ENCODE assay signal across 15 cellular contexts in the genomic region with DNA sequence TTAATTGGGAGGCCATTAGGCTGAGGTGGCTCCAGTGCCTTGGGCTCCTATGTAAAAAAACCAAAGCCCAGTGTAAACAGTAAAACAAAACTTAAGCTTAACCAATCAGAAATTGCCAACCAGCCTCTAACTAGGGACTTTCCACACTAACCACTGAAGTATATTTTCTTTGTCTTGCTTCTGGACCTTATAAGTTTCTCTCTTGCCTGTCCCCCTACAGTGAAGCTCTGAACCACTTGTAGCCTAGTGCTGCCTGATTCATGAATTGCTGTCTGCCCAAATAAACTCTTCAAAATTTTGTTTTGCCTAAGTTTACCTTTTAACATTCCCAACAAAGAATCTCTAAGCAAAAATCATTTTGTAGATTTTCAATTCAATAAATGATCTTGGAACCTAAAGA. TPM values are rescaled to one million over a fixed set of nuclear protein-coding genes. Genes with fewer than 3 reads are reported as not detected.
DNase-seq lines count a peak whose midpoint lies in the region; ATAC-seq lines count a peak whose summit lies in the region.
"Had no signal": no experiment of that assay in that cellular context is flagged by ENCODE, and none has a peak within 500 bp of the region (broad histone marks: within the 10 kb centered on the region; RNA-seq: fewer than 3 reads in every experiment).

No MANE protein-coding gene starts in this region.

- no peaks in the 10 kb centered on the region for H3K4me1 Mint-ChIP-seq in memory B cell
- peaks cover 3% of the 10 kb centered on the region for H3K4me1 Mint-ChIP-seq in activated CD4-positive, alpha-beta T cell treated with anti-CD3 and anti-CD28 coated beads, Interleukin-2, amount 10 ng/mL, durations not matched to agents 24 days and 14 days
- H3K4me1 Mint-ChIP-seq: CD4-positive, alpha-beta memory T cell had no signal

- H3K27ac Mint-ChIP-seq in memory B cell = no peak overlapping the region
- no peak overlapping the region for H3K27ac Mint-ChIP-seq in activated CD4-positive, alpha-beta T cell treated with anti-CD3 and anti-CD28 coated beads, Interleukin-2, amount 10 ng/mL, durations not matched to agents 24 days and 14 days
- H3K27ac Mint-ChIP-seq: CD4-positive, alpha-beta memory T cell; HFFc6 had no signal

- intact Hi-C loops in activated CD4-positive, alpha-beta T cell treated with anti-CD3 and anti-CD28 coated beads, Interleukin-2, amount 10 ng/mL, durations not matched to agents 24 days and 14 days (cut with micrococcal nuclease) = no loop called here

- H3K4me3 Mint-ChIP-seq in memory B cell = no peak overlapping the region
- H3K4me3 Mint-ChIP-seq in activated CD4-positive, alpha-beta T cell treated with anti-CD3 and anti-CD28 coated beads, Interleukin-2, amount 10 ng/mL, durations not matched to agents 24 days and 14 days = no peak overlapping the region
- H3K4me3 Mint-ChIP-seq: CD4-positive, alpha-beta memory T cell; HFFc6 had no signal

- peak; percentile 58 for ATAC-seq in GM18502 (IDR thresholded peaks at IDR 0.05; ENCODE audit: poor library complexity, unreplicated experiment)
- ATAC-seq in HG02759 (IDR thresholded peaks at IDR 0.05; ENCODE audit: unreplicated experiment) = peak; percentile 53
- ATAC-seq in memory B cell (ENCODE audit: low read depth) = peak; percentile 38
- ATAC-seq in GM18498 (IDR thresholded peaks at IDR 0.05; ENCODE audit: unreplicated experiment) = no peak
- ATAC-seq: PC-3 had no signal

- H3K9me3 Mint-ChIP-seq in memory B cell = no peaks in the 10 kb centered on the region
- no peaks in the 10 kb centered on the region for H3K9me3 Mint-ChIP-seq in activated CD4-positive, alpha-beta T cell treated with anti-CD3 and anti-CD28 coated beads, Interleukin-2, amount 10 ng/mL, durations not matched to agents 24 days and 14 days
- H3K9me3 Mint-ChIP-seq: HFFc6 had no signal

- H3K36me3 Mint-ChIP-seq in memory B cell = no peaks in the 10 kb centered on the region
- no peaks in the 10 kb centered on the region for H3K36me3 Mint-ChIP-seq in activated CD4-positive, alpha-beta T cell treated with anti-CD3 and anti-CD28 coated beads, Interleukin-2, amount 10 ng/mL, durations not matched to agents 24 days and 14 days (ENCODE audit: low read depth)
- H3K36me3 Mint-ChIP-seq: CD4-positive, alpha-beta memory T cell had no signal

- DNase-seq in NAMALWA (ENCODE audit: low spot score) (peak; percentile 13), memory B cell (ENCODE audit: low spot score in 2 of 2) (no peak)
- DNase-seq in activated CD4-positive, alpha-beta T cell treated with anti-CD3 and anti-CD28 coated beads, Interleukin-2, amount 10 ng/mL, durations not matched to agents 24 days and 14 days = no peak
- DNase-seq in activated CD4-positive, alpha-beta T cell treated with anti-CD3 and anti-CD28 coated beads for 4 hours = no peak
- DNase-seq: Calu3; CD4-positive, alpha-beta memory T cell; HFFc6; NCI-H1417; NCI-H187; NCI-H226; NCI-H524; PC-3 had no signal

- peaks cover 2% of the 10 kb centered on the region for H3K27me3 Mint-ChIP-seq in memory B cell
- peaks cover 12% of the 10 kb centered on the region for H3K27me3 Mint-ChIP-seq in activated CD4-positive, alpha-beta T cell treated with anti-CD3 and anti-CD28 coated beads, Interleukin-2, amount 10 ng/mL, durations not matched to agents 24 days and 14 days

RNA-seq across cellular contexts. Expression of gene POPDC3, which starts 28.2 kb away (rescaled TPM):
- total RNA-seq in activated CD4-positive, alpha-beta T cell treated with anti-CD3 and anti-CD28 coated beads, Interleukin-2, amount 10 ng/mL, durations not matched to agents 24 days and 14 days = not detected in 2 replicates
- total RNA-seq: CD4-positive, alpha-beta memory T cell had no signal
